Comparison of ENCODE assay signal across 25 cellular contexts in genomic region chr2:134193774-134194173, GRCh38.
DNase-seq lines count a peak whose midpoint lies in the region; ATAC-seq and TF ChIP-seq lines count a peak whose summit lies in the region.
"Had no signal": no experiment of that assay in that cellular context is flagged by ENCODE, and none has a peak within 500 bp of the region (broad histone marks: within the 10 kb centered on the region; RNA-seq: fewer than 3 reads in every experiment).

No MANE protein-coding gene starts in this region.

- H3K9me2 ChIP-seq in GM23338 (ENCODE audit: insufficient read depth) (peaks cover 5% of the 10 kb centered on the region; the same call in 1 of the 2 replicates), OCI-LY7 (ENCODE audit: insufficient read depth, low read length) (no peaks in the 10 kb centered on the region)

- ATAC-seq in GM23338 = no peak; the same call in 2 of the 3 replicates
- ATAC-seq in memory B cell (ENCODE audit: low read depth) = no peak
- ATAC-seq: stimulated activated naive CD8-positive, alpha-beta T cell treated with anti-CD3 and anti-CD28 coated beads, Interleukin-15, amount 100 ng/mL, for 72 hours; WTC11 had no signal

- peaks cover 33% of the 10 kb centered on the region for H3K4me1 Mint-ChIP-seq in GM23338
- H3K4me1 Mint-ChIP-seq in memory B cell = peaks cover 45% of the 10 kb centered on the region
- peaks cover 14% of the 10 kb centered on the region for H3K4me1 Mint-ChIP-seq in activated T-helper 2 cell treated with anti-CD3 and anti-CD28 coated beads, Interferon-gamma antibody, Interleukin-2, Interleukin-4, amounts not matched to agents 10 μg/mL and 5 μg/mL and 100 μg/mL, durations not matched to agents 14 hours and 24 hours and 36 hours (ENCODE audit: low read depth)
- H3K4me1 Mint-ChIP-seq in mesothelial cell of epicardium = peaks cover 5% of the 10 kb centered on the region

- H3K4me2 ChIP-seq in GM23338 (no peak overlapping the region), OCI-LY7 (ENCODE audit: low read length) (no peak overlapping the region)
- H3K4me2 ChIP-seq: A549 had no signal

- peaks cover 64% of the 10 kb centered on the region for H3K79me2 ChIP-seq in GM23338 (replicated peaks; ENCODE audit: insufficient read depth)
- H3K79me2 ChIP-seq in OCI-LY7 (ENCODE audit: insufficient read depth, low read depth, low read length) = peaks cover 21% of the 10 kb centered on the region; the same call in 1 of the 2 replicates

- H3K4me1 ChIP-seq in GM23338 (ENCODE audit: insufficient read depth) (peaks cover 10% of the 10 kb centered on the region), OCI-LY7 (ENCODE audit: insufficient read depth, low read length, poor library complexity, severe bottlenecking) (peaks cover 12% of the 10 kb centered on the region)

- H2AFZ ChIP-seq in GM23338 (no peak overlapping the region), OCI-LY7 (ENCODE audit: low read length) (no peak overlapping the region)

- no peaks in the 10 kb centered on the region for H3K27me3 ChIP-seq in GM23338 (ENCODE audit: insufficient read depth)
- H3K27me3 ChIP-seq: spleen, vagina had no signal

- H4K20me1 ChIP-seq in GM23338 (replicated peaks; ENCODE audit: insufficient read depth) (no peaks in the 10 kb centered on the region; the same call in 1 of the 2 replicates), OCI-LY7 (ENCODE audit: insufficient read depth, low read length) (peaks cover 16% of the 10 kb centered on the region; the same call in 1 of the 2 replicates)

- BruUV-seq in OCI-LY7 (replicated peaks; lab: Mats Ljungman, UMichigan) = no TSS peak

- peaks cover 4% of the 10 kb centered on the region; the same call in 2 of the 3 replicates for H3K9me3 Mint-ChIP-seq in GM23338
- peaks cover 2% of the 10 kb centered on the region for H3K9me3 Mint-ChIP-seq in memory B cell
- peaks cover 3% of the 10 kb centered on the region for H3K9me3 Mint-ChIP-seq in activated T-helper 2 cell treated with anti-CD3 and anti-CD28 coated beads, Interferon-gamma antibody, Interleukin-2, Interleukin-4, amounts not matched to agents 10 μg/mL and 5 μg/mL and 100 μg/mL, durations not matched to agents 14 hours and 24 hours and 36 hours
- peaks cover 4% of the 10 kb centered on the region for H3K9me3 Mint-ChIP-seq in mesothelial cell of epicardium

- no peak overlapping the region for H3K27ac ChIP-seq in GM23338 (ENCODE audit: low read depth)
- H3K27ac ChIP-seq in OCI-LY7 (ENCODE audit: low read depth, low read length, poor library complexity, severe bottlenecking) = no peak overlapping the region
- H3K27ac ChIP-seq: A549, left ventricle myocardium inferior, spleen, vagina had no signal

- intact Hi-C loops in OCI-LY7 (cut with micrococcal nuclease; ENCODE audit: unreplicated experiment) (no loop called here), head of caudate nucleus (cut with DNase I) (no loop called here)
- intact Hi-C loops in activated T-helper 2 cell treated with anti-CD3 and anti-CD28 coated beads, Interferon-gamma antibody, Interleukin-2, Interleukin-4, amounts not matched to agents 10 μg/mL and 5 μg/mL and 100 μg/mL, durations not matched to agents 14 hours and 24 hours and 36 hours (cut with micrococcal nuclease) = no loop called here

- H3K36me3 ChIP-seq in GM23338 (ENCODE audit: insufficient read depth) (no peaks in the 10 kb centered on the region), OCI-LY7 (ENCODE audit: insufficient read depth, low read length) (peaks cover 4% of the 10 kb centered on the region; the same call in 1 of the 2 replicates)
- H3K36me3 ChIP-seq: left ventricle myocardium inferior, vagina had no signal

- H3K27me3 Mint-ChIP-seq in GM23338 (ENCODE audit: insufficient read depth, low read depth, poor library complexity) (no peaks in the 10 kb centered on the region), memory B cell (no peaks in the 10 kb centered on the region), mesothelial cell of epicardium (ENCODE audit: low read depth) (no peaks in the 10 kb centered on the region)
- no peaks in the 10 kb centered on the region for H3K27me3 Mint-ChIP-seq in activated T-helper 2 cell treated with anti-CD3 and anti-CD28 coated beads, Interferon-gamma antibody, Interleukin-2, Interleukin-4, amounts not matched to agents 10 μg/mL and 5 μg/mL and 100 μg/mL, durations not matched to agents 14 hours and 24 hours and 36 hours (ENCODE audit: low read depth)
- H3K27me3 Mint-ChIP-seq: activated CD4-positive, alpha-beta T cell treated with anti-CD3 and anti-CD28 coated beads, Interleukin-2, amount 10 ng/mL, durations not matched to agents 24 days and 14 days; activated naive CD8-positive, alpha-beta T cell treated with anti-CD3 and anti-CD28 coated beads, Interleukin-2, amount 10 ng/mL, durations not matched to agents 7 days and 5 days; activated T-cell treated with anti-CD3 and anti-CD28 coated beads, Interleukin-2, amount 50 U/mL, for 24 hours; stimulated activated naive CD8-positive, alpha-beta T cell treated with anti-CD3 and anti-CD28 coated beads, Interleukin-15, amount 100 ng/mL, for 72 hours had no signal

- H3K4me3 ChIP-seq in GM23338 (no peak overlapping the region), OCI-LY7 (ENCODE audit: low read depth, low read length, poor library complexity, severe bottlenecking) (no peak overlapping the region), cardiac fibroblast (replicated peaks in 1 of 2; ENCODE audit: low read depth in 2 of 2, low read length in 2 of 2) (no peak overlapping the region)
- H3K4me3 ChIP-seq: A549, left ventricle myocardium inferior, spleen, vagina had no signal

- H3K36me3 Mint-ChIP-seq in GM23338 (ENCODE audit: low read depth) (peaks cover 7% of the 10 kb centered on the region; the same call in 2 of the 3 replicates), memory B cell (peaks cover 13% of the 10 kb centered on the region), mesothelial cell of epicardium (peaks cover 3% of the 10 kb centered on the region)
- H3K36me3 Mint-ChIP-seq in activated T-helper 2 cell treated with anti-CD3 and anti-CD28 coated beads, Interferon-gamma antibody, Interleukin-2, Interleukin-4, amounts not matched to agents 10 μg/mL and 5 μg/mL and 100 μg/mL, durations not matched to agents 14 hours and 24 hours and 36 hours (ENCODE audit: low read depth) = no peaks in the 10 kb centered on the region
- H3K36me3 Mint-ChIP-seq: WTC11 had no signal

- POLR2A ChIA-PET in OCI-LY7 (lab: Charles Lee) = interaction anchor here (0.8 kb wide), 1 partner anchor 8 kb away, joined by 5 read pairs; no protein-coding TSS in a partner anchor

- H3K27ac Mint-ChIP-seq in GM23338 (0 out of 2 replicates have a peak overlapping the region, but pooled peaks have one; percentile 35), memory B cell (peak overlapping the region; percentile 65), mesothelial cell of epicardium (no peak overlapping the region)
- H3K27ac Mint-ChIP-seq in activated T-helper 2 cell treated with anti-CD3 and anti-CD28 coated beads, Interferon-gamma antibody, Interleukin-2, Interleukin-4, amounts not matched to agents 10 μg/mL and 5 μg/mL and 100 μg/mL, durations not matched to agents 14 hours and 24 hours and 36 hours = no peak overlapping the region
- H3K27ac Mint-ChIP-seq: activated CD4-positive, alpha-beta T cell treated with anti-CD3 and anti-CD28 coated beads, Interleukin-2, amount 10 ng/mL, durations not matched to agents 24 days and 14 days; activated naive CD8-positive, alpha-beta T cell treated with anti-CD3 and anti-CD28 coated beads, Interleukin-2, amount 10 ng/mL, durations not matched to agents 7 days and 5 days; activated T-cell treated with anti-CD3 and anti-CD28 coated beads, Interleukin-2, amount 50 U/mL, for 24 hours; stimulated activated naive CD8-positive, alpha-beta T cell treated with anti-CD3 and anti-CD28 coated beads, Interleukin-15, amount 100 ng/mL, for 72 hours; WTC11 had no signal

- H3K4me3 Mint-ChIP-seq in GM23338 (no peak overlapping the region), memory B cell (no peak overlapping the region), mesothelial cell of epicardium (no peak overlapping the region)
- no peak overlapping the region for H3K4me3 Mint-ChIP-seq in activated T-helper 2 cell treated with anti-CD3 and anti-CD28 coated beads, Interferon-gamma antibody, Interleukin-2, Interleukin-4, amounts not matched to agents 10 μg/mL and 5 μg/mL and 100 μg/mL, durations not matched to agents 14 hours and 24 hours and 36 hours (ENCODE audit: low read depth)
- H3K4me3 Mint-ChIP-seq: activated CD4-positive, alpha-beta T cell treated with anti-CD3 and anti-CD28 coated beads, Interleukin-2, amount 10 ng/mL, durations not matched to agents 24 days and 14 days; activated naive CD8-positive, alpha-beta T cell treated with anti-CD3 and anti-CD28 coated beads, Interleukin-2, amount 10 ng/mL, durations not matched to agents 7 days and 5 days; activated T-cell treated with anti-CD3 and anti-CD28 coated beads, Interleukin-2, amount 50 U/mL, for 24 hours; stimulated activated naive CD8-positive, alpha-beta T cell treated with anti-CD3 and anti-CD28 coated beads, Interleukin-15, amount 100 ng/mL, for 72 hours; WTC11 had no signal

- DNase-seq in GM23338 (ENCODE audit: low spot score) = no peak
- DNase-seq in OCI-LY7 (ENCODE audit: low spot score) = no peak
- DNase-seq in cardiac fibroblast (ENCODE audit: low read depth in 2 of 2) = no peak
- no peak for DNase-seq in memory B cell (ENCODE audit: low spot score in 2 of 2)
- DNase-seq in activated T-helper 2 cell treated with anti-CD3 and anti-CD28 coated beads, Interferon-gamma antibody, Interleukin-2, Interleukin-4, amounts not matched to agents 10 μg/mL and 5 μg/mL and 100 μg/mL, durations not matched to agents 14 hours and 24 hours and 36 hours (ENCODE audit: low spot score) = no peak
- no peak for DNase-seq in head of caudate nucleus
- no peak for DNase-seq in mesothelial cell of epicardium (ENCODE audit: low spot score in 2 of 2, unreplicated experiment in 2 of 2)
- no peak for DNase-seq in DMS79 (lab: John Stamatoyannopoulos, UW)
- DNase-seq: activated CD4-positive, alpha-beta T cell treated with anti-CD3 and anti-CD28 coated beads, Interleukin-2, amount 10 ng/mL, durations not matched to agents 24 days and 14 days; activated CD8-positive, alpha-beta memory T cell treated with anti-CD3 and anti-CD28 coated beads for 24 hours; activated gamma-delta T cell treated with Interleukin-2 at 50 U/mL for 16 hours; activated naive CD8-positive, alpha-beta T cell treated with anti-CD3 and anti-CD28 coated beads, Interleukin-2, amount 10 ng/mL, durations not matched to agents 7 days and 5 days; activated T-cell treated with anti-CD3 and anti-CD28 coated beads, Interleukin-2, amount 50 U/mL, for 24 hours; GOT3; left ventricle myocardium inferior; MM.1S; NCI-H2029 treated with DMSO at 0.1 percent for 48 hours; NCI-H748 treated with DMSO at 0.1 percent for 48 hours; right cardiac atrium; spleen; stimulated activated CD4-positive, alpha-beta T cell treated with anti-CD3 and anti-CD28 coated beads, Interleukin-2, amount 100 ng/mL, for 24 hours; stimulated activated naive CD8-positive, alpha-beta T cell treated with anti-CD3 and anti-CD28 coated beads, Interleukin-15, amount 100 ng/mL, for 72 hours had no signal

- CTCF ChIA-PET in OCI-LY7 (lab: Charles Lee; ENCODE audit: unreplicated experiment) = no interaction called here

- no peaks in the 10 kb centered on the region for H3K9me3 ChIP-seq in OCI-LY7 (ENCODE audit: low read length)
- H3K9me3 ChIP-seq: A549, left ventricle myocardium inferior, vagina had no signal

- TF ChIP-seq CTCF in GM23338 (conservative IDR thresholded peaks at IDR 0.05; ENCODE audit: low read depth in 2 of 2) = 0 out of 4 replicates have a peak, but pooled peaks have one; percentile 1 to 15
- TF ChIP-seq CTCF in OCI-LY7 (conservative IDR thresholded peaks at IDR 0.05; ENCODE audit: low read length) = 0 out of 2 replicates have a peak, but pooled peaks have one; percentile 9
- TF ChIP-seq CTCF in cardiac fibroblast (IDR thresholded peaks at IDR 0.05; ENCODE audit: low read depth, low read length) = peak; percentile 25
- no peak for TF ChIP-seq CTCF in mesothelial cell of epicardium (IDR thresholded peaks at IDR 0.05; ENCODE audit: unreplicated experiment)

- no peaks in the 10 kb centered on the region for H3F3A ChIP-seq in GM23338 (replicated peaks; ENCODE audit: low read depth)

Comparison
In these comparisons a context has a peak if more than half of its experiments do, and no peak if none do; other contexts are left out.
1. H3K27ac Mint-ChIP-seq: peak in GM23338 (single experiment) and memory B cell (single experiment); none in activated T-helper 2 cell treated with anti-CD3 and anti-CD28 coated beads, Interferon-gamma antibody, Interleukin-2, Interleukin-4, amounts not matched to agents 10 μg/mL and 5 μg/mL and 100 μg/mL, durations not matched to agents 14 hours and 24 hours and 36 hours (single experiment) and mesothelial cell of epicardium (single experiment).